9 cellular contexts compared by ENCODE assay signal in the genomic region with DNA sequence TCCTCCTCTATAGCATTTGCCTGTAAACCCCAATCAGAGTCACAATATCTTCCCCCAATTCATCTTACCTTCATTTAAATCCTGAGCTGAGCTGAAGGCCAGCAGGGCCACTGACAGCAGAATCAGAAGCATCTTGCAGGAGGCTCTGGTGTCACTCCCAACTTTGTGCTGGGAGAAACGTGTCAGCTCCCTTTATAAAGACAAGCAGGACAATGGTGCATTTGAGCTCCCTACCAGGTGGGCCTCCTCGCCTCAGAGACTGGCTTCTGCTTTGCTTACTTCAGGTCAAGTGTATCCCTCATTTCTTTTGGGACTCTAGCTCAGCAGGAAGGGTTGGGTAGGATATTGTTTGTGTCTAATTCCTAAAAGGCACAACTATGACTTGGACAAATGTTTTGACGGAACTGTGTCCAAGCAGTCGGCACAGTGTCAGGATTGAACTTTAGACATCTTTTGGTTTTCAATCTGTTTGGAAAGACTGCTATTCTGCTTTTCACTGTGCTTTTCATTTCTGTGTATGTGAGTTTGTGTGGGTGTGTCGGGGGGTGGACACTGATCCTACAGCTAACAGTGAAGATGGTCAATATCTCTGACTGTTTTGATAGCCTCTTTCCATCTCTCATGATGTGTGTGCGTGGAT. TPM values are rescaled to one million over a fixed set of nuclear protein-coding genes. Genes with fewer than 3 reads are reported as not detected.
A peak's percentile ranks its signal among the peaks of the same experiment; 100 is the strongest.
DNase-seq lines count a peak whose midpoint lies in the region; ATAC-seq, FAIRE-seq and TF ChIP-seq lines count a peak whose summit lies in the region.
"Had no signal": no experiment of that assay in that cellular context is flagged by ENCODE, and none has a peak within 500 bp of the region (broad histone marks: within the 10 kb centered on the region; RNA-seq: fewer than 3 reads in every experiment).

Gene PRH1, minus strand, starts transcription at position 170 of the 640 bp plus-strand sequence. Its CDS starts 38 bp downstream, at position 132.

- no peak for ATAC-seq in activated T-helper 17 cell treated with anti-CD3 and anti-CD28 coated beads, Interleukin-2, amount 50 U/mL, for 72 hours (replicated peaks)
- ATAC-seq in left lobe of liver (peak; percentile 33), HG03139 (IDR thresholded peaks at IDR 0.05; ENCODE audit: unreplicated experiment) (no peak)

- no peak for DNase-seq in HT-29 (ENCODE audit: low spot score)
- no peak for DNase-seq in left lobe of liver (ENCODE audit: low spot score)
- no peak for DNase-seq in spleen
- DNase-seq in dedifferentiated amniotic fluid mesenchymal stem cell (ENCODE audit: extremely low spot score): no peak
- no peak for DNase-seq in GM19239 (ENCODE audit: insufficient read length, low spot score)
- DNase-seq: NCI-H2171 had no signal

- intact Hi-C loops in spleen (cut with DNase I; ENCODE audit: low total_unique reads): no loop called here

- no peak within 1 kb of the TSS for H3K4me3 Mint-ChIP-seq in activated T-helper 17 cell treated with anti-CD3 and anti-CD28 coated beads, Interleukin-2, amount 50 U/mL, for 72 hours

- no peak for TF ChIP-seq POLR2A in spleen (IDR thresholded peaks at IDR 0.05)

- H3K9me3 ChIP-seq in spleen: no peaks in the 10 kb centered on the region
- H3K9me3 ChIP-seq: ascending aorta had no signal

- H3K27me3 ChIP-seq in spleen (replicated peaks in 1 of 7): no peaks in the 10 kb centered on the region
- H3K27me3 ChIP-seq: ascending aorta had no signal

- H3K27me3 Mint-ChIP-seq in activated T-helper 17 cell treated with anti-CD3 and anti-CD28 coated beads, Interleukin-2, amount 50 U/mL, for 72 hours: no peaks in the 10 kb centered on the region

- no peak for FAIRE-seq in GM19239 (lab: Jason Lieb, UNC)

- TF ChIP-seq CTCF in spleen (IDR thresholded peaks at IDR 0.05 in 8 of 11, conservative IDR thresholded peaks at IDR 0.05 in 3 of 11): no peak

- no peak within 1 kb of the TSS for H3K27ac Mint-ChIP-seq in activated T-helper 17 cell treated with anti-CD3 and anti-CD28 coated beads, Interleukin-2, amount 50 U/mL, for 72 hours

- H3K4me1 Mint-ChIP-seq in activated T-helper 17 cell treated with anti-CD3 and anti-CD28 coated beads, Interleukin-2, amount 50 U/mL, for 72 hours: no peaks in the 10 kb centered on the region

- peaks cover 0 to 11% (median 0%) of the 10 kb centered on the region in 6 donors for H3K4me1 ChIP-seq in spleen
- H3K4me1 ChIP-seq: ascending aorta had no signal

- no peak within 1 kb of the TSS for H3K27ac ChIP-seq in spleen
- H3K27ac ChIP-seq: ascending aorta had no signal

- no peak within 1 kb of the TSS for H3K4me3 ChIP-seq in spleen
- H3K4me3 ChIP-seq: ascending aorta had no signal

- H3K36me3 Mint-ChIP-seq in activated T-helper 17 cell treated with anti-CD3 and anti-CD28 coated beads, Interleukin-2, amount 50 U/mL, for 72 hours (ENCODE audit: low read depth): peaks cover 21% of the 10 kb centered on the region

- WGBS in spleen, 5 donors: 88 to 99% (median 97%) methylated on average over 6 of the region's 6 CpGs

- no peaks in the 10 kb centered on the region for H3K9me3 Mint-ChIP-seq in activated T-helper 17 cell treated with anti-CD3 and anti-CD28 coated beads, Interleukin-2, amount 50 U/mL, for 72 hours

- peaks cover 0 to 20% (median 0%) of the 10 kb centered on the region in 6 donors for H3K36me3 ChIP-seq in spleen

RNA-seq across cellular contexts. Expression of gene PRH1, which starts in this region (rescaled TPM):
- 13.8 and 17.4 TPM in 2 replicates for total RNA-seq in HT-29 (2014; rRNA removed; shearing (Covaris generic))
- 10 to 100 TPM; 18.8 to 24.3 TPM for total RNA-seq in activated T-helper 17 cell treated with anti-CD3 and anti-CD28 coated beads, Interleukin-2, amount 50 U/mL, for 72 hours
- total RNA-seq in left lobe of liver: 3.9 TPM
- 10 to 100 TPM; 16.9 to 63.1 (median 37.0) TPM for total RNA-seq in spleen
- 1 to 10 TPM; 1.5 to 3.7 (median 2.7) TPM for polyA plus RNA-seq in spleen
- total RNA-seq: ascending aorta had no signal
